19 cellular contexts compared by ENCODE assay signal in genomic region chr11:103871923-103872551, GRCh38.
"Had no signal": no experiment of that assay in that cellular context is flagged by ENCODE, and none has a peak within 500 bp of the region (broad histone marks: within the 10 kb centered on the region; RNA-seq: fewer than 3 reads in every experiment).

No MANE protein-coding gene starts in this region.

- H3K9ac ChIP-seq: parathyroid adenoma had no signal

- H3K27ac ChIP-seq: cardiac muscle cell, colonic mucosa had no signal

- H3K4me1 ChIP-seq: colonic mucosa, parathyroid adenoma, transverse colon had no signal

- H3K36me3 ChIP-seq: cardiac muscle cell, colonic mucosa, transverse colon had no signal

- H3K9me3 Mint-ChIP-seq: activated CD4-positive, alpha-beta memory T cell treated with anti-CD3 and anti-CD28 coated beads, Interleukin-2, amount 10 ng/mL, durations not matched to agents 7 days and 5 days; activated naive CD8-positive, alpha-beta T cell treated with anti-CD3 and anti-CD28 coated beads for 36 hours; stimulated activated memory B cell treated with anti-CD40 and anti-IgM and Interleukin-4, amounts not matched to agents 10 μg/mL and 1 μg/mL and 100 μg/mL, for 72 hours; T-helper 2 cell treated with Interferon-gamma antibody and Interleukin-4, amounts not matched to agents 5 μg/mL and 100 μg/mL, for 36 hours had no signal

- ATAC-seq: stimulated activated memory B cell treated with anti-CD40 and anti-IgM and Interleukin-4, amounts not matched to agents 10 μg/mL and 1 μg/mL and 100 μg/mL, for 72 hours had no signal

- H3K4me3 ChIP-seq: cardiac muscle cell, colonic mucosa, lung, smooth muscle cell, transverse colon had no signal

- H3K36me3 Mint-ChIP-seq: activated naive CD8-positive, alpha-beta T cell treated with anti-CD3 and anti-CD28 coated beads for 36 hours; stimulated activated memory B cell treated with anti-CD40 and anti-IgM and Interleukin-4, amounts not matched to agents 10 μg/mL and 1 μg/mL and 100 μg/mL, for 72 hours had no signal

- H3K27ac Mint-ChIP-seq: activated CD4-positive, alpha-beta memory T cell treated with anti-CD3 and anti-CD28 coated beads, Interleukin-2, amount 10 ng/mL, durations not matched to agents 7 days and 5 days; activated naive CD8-positive, alpha-beta T cell treated with anti-CD3 and anti-CD28 coated beads for 36 hours; stimulated activated memory B cell treated with anti-CD40 and anti-IgM and Interleukin-4, amounts not matched to agents 10 μg/mL and 1 μg/mL and 100 μg/mL, for 72 hours; T-helper 2 cell treated with Interferon-gamma antibody and Interleukin-4, amounts not matched to agents 5 μg/mL and 100 μg/mL, for 36 hours had no signal

- DNase-seq: activated CD4-positive, alpha-beta memory T cell treated with anti-CD3 and anti-CD28 coated beads, Interleukin-2, amount 10 ng/mL, durations not matched to agents 7 days and 5 days; activated CD4-positive, alpha-beta T cell treated with anti-CD3 and anti-CD28 coated beads for 1 hour; activated gamma-delta T cell; activated naive CD8-positive, alpha-beta T cell treated with anti-CD3 and anti-CD28 coated beads for 36 hours; activated T-cell treated with anti-CD3 and anti-CD28 coated beads, Interleukin-2, amount 50 U/mL, for 48 hours; colonic mucosa; effector CD4-positive, alpha-beta T cell; hypothalamus; midbrain; retina; substantia nigra; SW 1271; transverse colon had no signal

- H3K27me3 ChIP-seq: cardiac muscle cell, colonic mucosa, transverse colon had no signal

- H3K9me3 ChIP-seq: colonic mucosa, transverse colon had no signal
